ENCODE assay signal across 8 cellular contexts in genomic region chr13:113153810-113154748, GRCh38.
DNase-seq lines count a peak whose midpoint lies in the region; ATAC-seq and TF ChIP-seq lines count a peak whose summit lies in the region.

No MANE protein-coding gene starts in this region.

- H3K79me2 ChIP-seq in DND-41 (ENCODE audit: insufficient read depth, low read length): no peaks in the 10 kb centered on the region

- TF ChIP-seq CTCF in DND-41 (IDR thresholded peaks at IDR 0.05; ENCODE audit: borderline replicate concordance, extremely low read depth, low read length, poor library complexity, severe bottlenecking): no peak
- no peak for TF ChIP-seq CTCF in choroid plexus epithelial cell (conservative IDR thresholded peaks at IDR 0.05; ENCODE audit: low read depth, low read length)

- peak; percentile 82 for ATAC-seq in DND-41 (ENCODE audit: insufficient read depth, low read depth)

- DNase-seq in DND-41 (peak; percentile 74), HAP-1 (ENCODE audit: low spot score in 2 of 2) (peak; percentile 44 to 83), NCI-H1930 (lab: John Stamatoyannopoulos, UW) (peak; percentile 69 to 79), choroid plexus epithelial cell (ENCODE audit: low read depth) (peak; percentile 77), kidney tubule cell (ENCODE audit: low spot score) (peak; percentile 66), cortex of kidney (lab: John Stamatoyannopoulos, UW) (no peak)
- peak; percentile 66 to 82 for DNase-seq in activated CD4-positive, alpha-beta T cell treated with anti-CD3 and anti-CD28 coated beads for 4 hours
- DNase-seq in stimulated activated CD4-positive, alpha-beta T cell treated with anti-CD3 and anti-CD28 coated beads, Interleukin-1b, Interleukin-23, amount 100 ng/mL, for 24 hours (ENCODE audit: low read depth in 4 of 4, low spot score in 1 of 4): peak in 3 of 4 experiments; percentile 38 to 55 (median 52)

- H3K4me3 ChIP-seq in DND-41 (ENCODE audit: low read depth in 1 of 2, low read length in 2 of 2): peak overlapping the region; percentile 20 to 61; a peak in 3 of 4 replicates
- H3K4me3 ChIP-seq in HAP-1: peak overlapping the region; percentile 31
- peak overlapping the region; percentile 58 for H3K4me3 ChIP-seq in choroid plexus epithelial cell (ENCODE audit: low read depth, low read length)

- in situ Hi-C loops in HAP-1 (cut with MboI; ENCODE audit: low sequenced_read_pairs): no loop called here

- H3K4me1 ChIP-seq in DND-41 (ENCODE audit: insufficient read depth, low read length) (peaks cover 23% of the 10 kb centered on the region), HAP-1 (peaks cover 21% of the 10 kb centered on the region)

- H3K27me3 ChIP-seq in DND-41 (ENCODE audit: insufficient read depth, low read length, poor library complexity): no peaks in the 10 kb centered on the region
- no peaks in the 10 kb centered on the region for H3K27me3 ChIP-seq in HAP-1 (ENCODE audit: low read depth)

- peak overlapping the region; percentile 93 for H2AFZ ChIP-seq in DND-41 (ENCODE audit: low read depth, low read length)

- no peaks in the 10 kb centered on the region for H3K9me3 ChIP-seq in DND-41 (ENCODE audit: insufficient read depth, low read length, severe bottlenecking)
- no peaks in the 10 kb centered on the region for H3K9me3 ChIP-seq in HAP-1

- H4K20me1 ChIP-seq in DND-41 (ENCODE audit: insufficient read depth, low read length): no peaks in the 10 kb centered on the region; the same call in 1 of the 2 replicates

- H3K9ac ChIP-seq in DND-41 (ENCODE audit: low read depth, low read length): peak overlapping the region; percentile 52

- H3K36me3 ChIP-seq in DND-41 (ENCODE audit: insufficient read depth, low read length): no peaks in the 10 kb centered on the region
- H3K36me3 ChIP-seq in HAP-1 (replicated peaks): no peaks in the 10 kb centered on the region; the same call in 1 of the 2 replicates

- H3K27ac ChIP-seq in DND-41 (ENCODE audit: low read length): peak overlapping the region; percentile 65

- H3K4me2 ChIP-seq in DND-41 (ENCODE audit: insufficient read depth, low read length): peak overlapping the region; percentile 89
